26 cellular contexts compared by ENCODE assay signal in genomic region chr9:122336836-122337560, GRCh38. TPM values are rescaled to one million over a fixed set of nuclear protein-coding genes. Genes with fewer than 3 reads are reported as not detected.
A peak's percentile ranks its signal among the peaks of the same experiment; 100 is the strongest.
DNase-seq lines count a peak whose midpoint lies in the region; ATAC-seq and TF ChIP-seq lines count a peak whose summit lies in the region.
"Had no signal": no experiment of that assay in that cellular context is flagged by ENCODE, and none has a peak within 500 bp of the region (broad histone marks: within the 10 kb centered on the region; RNA-seq: fewer than 3 reads in every experiment).

No MANE protein-coding gene starts in this region.

- peaks cover 7% of the 10 kb centered on the region for H3K4me1 Mint-ChIP-seq in activated B cell treated with CpG ODN at 0.5 μM for 24 hours
- H3K4me1 Mint-ChIP-seq: mesothelial cell of epicardium had no signal

- H3K36me3 ChIP-seq in HUES6 (ENCODE audit: control insufficient read depth, insufficient read depth, low read length): no peaks in the 10 kb centered on the region
- H3K36me3 ChIP-seq in iPS-20b (ENCODE audit: insufficient read depth, low read depth, low read length): no peaks in the 10 kb centered on the region
- H3K36me3 ChIP-seq: ascending aorta, transverse colon had no signal

- H3K9ac ChIP-seq in HUES6 (ENCODE audit: low read length) (no peak overlapping the region), iPS-20b (ENCODE audit: low read depth, low read length) (peak overlapping the region; percentile 37; the same call in 1 of the 2 replicates)
- H3K9ac ChIP-seq: GM23248 had no signal

- no peak overlapping the region for H3K4me3 Mint-ChIP-seq in activated B cell treated with CpG ODN at 0.5 μM for 24 hours
- H3K4me3 Mint-ChIP-seq: CD14-positive monocyte, mesothelial cell of epicardium, nephron had no signal

- DNase-seq in activated B cell treated with CpG ODN at 0.5 μM for 24 hours (no peak), retina (peak; percentile 46), GM19238 (ENCODE audit: insufficient read length, low spot score) (no peak), NCI-H345 (lab: John Stamatoyannopoulos, UW) (no peak)
- no peak for DNase-seq in activated CD4-positive, alpha-beta T cell treated with anti-CD3 and anti-CD28 coated beads for 48 hours
- DNase-seq: activated CD4-positive, alpha-beta T cell treated with anti-CD3 and anti-CD28 coated beads, Interleukin-2, amount 50 U/mL, for 1 hour; Calu3; cerebellar nuclear complex; GM23248; head of caudate nucleus; Kasumi-1; NCI-H187 treated with DMSO at 0.1 percent for 48 hours; stimulated activated CD8-positive, alpha-beta memory T cell treated with anti-CD3 and anti-CD28 coated beads, Interleukin-4, amount 100 ng/mL, for 48 hours; transverse colon had no signal

- H3K36me3 Mint-ChIP-seq in activated B cell treated with CpG ODN at 0.5 μM for 24 hours (ENCODE audit: low read depth): no peaks in the 10 kb centered on the region
- H3K36me3 Mint-ChIP-seq: activated naive CD4-positive, alpha-beta T cell treated with anti-CD3 and anti-CD28 coated beads, Interleukin-2, amount 50 U/mL, for 72 hours; CD14-positive monocyte; mesothelial cell of epicardium had no signal

- H3K9me3 Mint-ChIP-seq in activated B cell treated with CpG ODN at 0.5 μM for 24 hours: no peaks in the 10 kb centered on the region
- H3K9me3 Mint-ChIP-seq: activated naive CD4-positive, alpha-beta T cell treated with anti-CD3 and anti-CD28 coated beads, Interleukin-2, amount 50 U/mL, for 72 hours; CD14-positive monocyte; mesothelial cell of epicardium; nephron had no signal

- H3K9me3 ChIP-seq in HUES6 (ENCODE audit: control insufficient read depth, insufficient read depth, low read depth, low read length) (no peaks in the 10 kb centered on the region), iPS-20b (ENCODE audit: insufficient read depth, low read depth, low read length) (no peaks in the 10 kb centered on the region)
- H3K9me3 ChIP-seq: ascending aorta, transverse colon had no signal

- peaks cover 8% of the 10 kb centered on the region for H3K27me3 Mint-ChIP-seq in activated B cell treated with CpG ODN at 0.5 μM for 24 hours

- intact Hi-C loops in activated B cell treated with CpG ODN at 0.5 μM for 24 hours (cut with micrococcal nuclease): no loop called here

- H3K4me1 ChIP-seq in HUES6 (ENCODE audit: control insufficient read depth, insufficient read depth, low read length) (peaks cover 42% of the 10 kb centered on the region), iPS-20b (ENCODE audit: insufficient read depth, low read length) (peaks cover 28% of the 10 kb centered on the region)
- H3K4me1 ChIP-seq: ascending aorta, transverse colon had no signal

- H3K27ac Mint-ChIP-seq in activated B cell treated with CpG ODN at 0.5 μM for 24 hours: no peak overlapping the region
- H3K27ac Mint-ChIP-seq: mesothelial cell of epicardium, nephron had no signal

- POLR2A ChIA-PET in activated B cell treated with CpG ODN at 0.5 μM for 24 hours (lab: Charles Lee): no interaction called here

- H3K4me3 ChIP-seq in HUES6 (ENCODE audit: low read depth, low read length) (peak overlapping the region; percentile 37), iPS-20b (ENCODE audit: low read length) (peak overlapping the region; percentile 62; the same call in 1 of the 2 replicates)
- H3K4me3 ChIP-seq: ascending aorta, GM23248, transverse colon had no signal

- CTCF ChIA-PET in activated B cell treated with CpG ODN at 0.5 μM for 24 hours (lab: Charles Lee): interaction anchor here (1.2 kb wide), 1 partner anchor 238 kb away, joined by 4 read pairs; no protein-coding TSS in a partner anchor

- TF ChIP-seq CTCF in activated B cell treated with CpG ODN at 0.5 μM for 24 hours (IDR thresholded peaks at IDR 0.05): no peak

- ATAC-seq in activated B cell treated with CpG ODN at 0.5 μM for 24 hours (ENCODE audit: low read depth): peak; percentile 60
- no peak for ATAC-seq in HG02970 (IDR thresholded peaks at IDR 0.05; ENCODE audit: low FRiP score, unreplicated experiment)
- ATAC-seq: activated naive CD4-positive, alpha-beta T cell treated with anti-CD3 and anti-CD28 coated beads, Interleukin-2, amount 50 U/mL, for 72 hours; left lobe of liver; Right ventricle myocardium inferior had no signal

- H3K27me3 ChIP-seq in HUES6 (ENCODE audit: control insufficient read depth, insufficient read depth, low read length) (peaks cover 10% of the 10 kb centered on the region; the same call in 1 of the 2 replicates), iPS-20b (ENCODE audit: insufficient read depth, low read length) (peaks cover 21% of the 10 kb centered on the region)
- H3K27me3 ChIP-seq: ascending aorta, transverse colon had no signal

- H3K27ac ChIP-seq in HUES6 (ENCODE audit: low read depth, low read length) (no peak overlapping the region), iPS-20b (ENCODE audit: low read length) (no peak overlapping the region)
- H3K27ac ChIP-seq: ascending aorta, epithelial cell of prostate, GM23248, transverse colon, VCaP had no signal

RNA-seq across cellular contexts. Expression of gene PTGS1, which starts 33.8 kb away (rescaled TPM):
- 8.9 and 9.4 TPM in 2 replicates for total RNA-seq in activated B cell treated with CpG ODN at 0.5 μM for 24 hours
